Comparison of ENCODE assay signal across 1 cellular context in the genomic region with DNA sequence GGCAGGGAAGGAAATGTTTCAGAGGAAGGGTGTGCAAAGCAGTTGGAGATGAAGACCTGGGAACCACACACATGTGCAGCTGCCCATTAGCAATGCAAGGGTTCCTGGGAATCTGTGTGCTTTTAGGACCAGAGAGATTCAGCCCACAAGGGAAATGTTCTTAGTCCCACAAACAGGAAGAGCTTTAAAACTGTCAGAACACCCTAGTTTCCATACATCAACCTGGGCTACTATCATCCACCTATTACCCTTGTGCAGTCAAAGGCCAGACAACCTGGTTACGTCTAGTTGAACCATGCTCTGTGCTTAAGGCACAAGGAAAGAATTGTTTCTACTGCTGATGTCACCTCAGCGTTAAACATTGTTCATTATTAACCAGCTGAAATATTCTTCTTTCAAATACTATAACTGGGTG.
TF ChIP-seq lines count a peak whose summit lies in the region.

No MANE protein-coding gene starts in this region.

TF ChIP-seq in HepG2, 621 proteins besides CTCF, POLR2A, EP300 and RAD21 (continued from another document):
- TF ChIP-seq HNF1A (IDR thresholded peaks at IDR 0.05; ENCODE audit: low read depth), result peak; percentile 53
- peak; percentile 67; the same call in 1 of the 2 replicates for TF ChIP-seq HNF1A (CRISPR knock-in tag; IDR thresholded peaks at IDR 0.05; ENCODE audit: borderline replicate concordance)
- TF ChIP-seq JUN (CRISPR knock-in tag; IDR thresholded peaks at IDR 0.05), result peak; percentile 46; the same call in 1 of the 2 replicates
- peak; percentile 54; the same call in 1 of the 2 replicates for TF ChIP-seq BCL6 (CRISPR knock-in tag; IDR thresholded peaks at IDR 0.05)
- peak; percentile 57; the same call in 1 of the 2 replicates for TF ChIP-seq PHF21A (CRISPR knock-in tag; IDR thresholded peaks at IDR 0.05)
- TF ChIP-seq GATAD1 (CRISPR knock-in tag; IDR thresholded peaks at IDR 0.05), result no peak
- peak; percentile 39 for TF ChIP-seq TEAD3 (CRISPR knock-in tag; optimal IDR thresholded peaks at IDR 0.05; ENCODE audit: borderline replicate concordance)
- peak; percentile 32; the same call in 1 of the 2 replicates for TF ChIP-seq MAX (IDR thresholded peaks at IDR 0.05)
- peak; percentile 22; the same call in 1 of the 2 replicates for TF ChIP-seq FOSL2 (CRISPR knock-in tag; IDR thresholded peaks at IDR 0.05)
- 0 out of 2 replicates have a peak, but pooled peaks have one; percentile 37 for TF ChIP-seq BRD4 (CRISPR knock-in tag; IDR thresholded peaks at IDR 0.05)
- TF ChIP-seq RARA (CRISPR knock-in tag; IDR thresholded peaks at IDR 0.05), result peak; percentile 27; the same call in 1 of the 2 replicates
- TF ChIP-seq, protein P1, sequence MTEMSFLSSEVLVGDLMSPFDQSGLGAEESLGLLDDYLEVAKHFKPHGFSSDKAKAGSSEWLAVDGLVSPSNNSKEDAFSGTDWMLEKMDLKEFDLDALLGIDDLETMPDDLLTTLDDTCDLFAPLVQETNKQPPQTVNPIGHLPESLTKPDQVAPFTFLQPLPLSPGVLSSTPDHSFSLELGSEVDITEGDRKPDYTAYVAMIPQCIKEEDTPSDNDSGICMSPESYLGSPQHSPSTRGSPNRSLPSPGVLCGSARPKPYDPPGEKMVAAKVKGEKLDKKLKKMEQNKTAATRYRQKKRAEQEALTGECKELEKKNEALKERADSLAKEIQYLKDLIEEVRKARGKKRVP (CRISPR knock-in tag; IDR thresholded peaks at IDR 0.05), result 0 out of 4 replicates have a peak, but pooled peaks of 1 of the 2 experiments have one; percentile 47
- TF ChIP-seq ZNF746 (CRISPR knock-in tag; IDR thresholded peaks at IDR 0.05), result no peak
- peak; percentile 62; the same call in 1 of the 2 replicates for TF ChIP-seq ATF3 (CRISPR knock-in tag; IDR thresholded peaks at IDR 0.05)
- TF ChIP-seq YEATS2 (CRISPR knock-in tag; IDR thresholded peaks at IDR 0.05; ENCODE audit: borderline replicate concordance), result peak; percentile 32; the same call in 1 of the 2 replicates
- TF ChIP-seq HNF4A (CRISPR knock-in tag; IDR thresholded peaks at IDR 0.05), result peak; percentile 66
- no peak for TF ChIP-seq FOXP1 (IDR thresholded peaks at IDR 0.05)
- TF ChIP-seq FOXP1 (CRISPR knock-in tag; IDR thresholded peaks at IDR 0.05), result 0 out of 2 replicates have a peak, but pooled peaks have one; percentile 45
- TF ChIP-seq ATF1 (CRISPR knock-in tag; IDR thresholded peaks at IDR 0.05), result 0 out of 2 replicates have a peak, but pooled peaks have one; percentile 32
- TF ChIP-seq MYPOP (CRISPR knock-in tag; IDR thresholded peaks at IDR 0.05), result peak; percentile 52; the same call in 1 of the 2 replicates
- no peak for TF ChIP-seq REL (CRISPR knock-in tag; conservative IDR thresholded peaks at IDR 0.05)
- no peak for TF ChIP-seq HDAC6 (IDR thresholded peaks at IDR 0.05; ENCODE audit: low read depth, low read length)
- TF ChIP-seq ZFX (CRISPR knock-in tag; IDR thresholded peaks at IDR 0.05; ENCODE audit: low read depth), result peak; percentile 43
- TF ChIP-seq GATAD2A (CRISPR knock-in tag; IDR thresholded peaks at IDR 0.05), result peak; percentile 87
- TF ChIP-seq ZNF574 (CRISPR knock-in tag; IDR thresholded peaks at IDR 0.05), result peak; percentile 38; the same call in 1 of the 2 replicates
- no peak for TF ChIP-seq CERS6 (CRISPR knock-in tag; IDR thresholded peaks at IDR 0.05)
- TF ChIP-seq CCDC6 (CRISPR knock-in tag; IDR thresholded peaks at IDR 0.05), result 0 out of 2 replicates have a peak, but pooled peaks have one; percentile 17
- 0 out of 2 replicates have a peak, but pooled peaks have one; percentile 36 for TF ChIP-seq HDAC1 (CRISPR knock-in tag; IDR thresholded peaks at IDR 0.05)
- TF ChIP-seq TFAP4 (IDR thresholded peaks at IDR 0.05; ENCODE audit: borderline replicate concordance, low read depth), result peak; percentile 31; the same call in 1 of the 2 replicates
- no peak for TF ChIP-seq CREB1 (IDR thresholded peaks at IDR 0.05)
- TF ChIP-seq CREB1 (CRISPR knock-in tag; IDR thresholded peaks at IDR 0.05), result peak; percentile 63; the same call in 1 of the 2 replicates
- TF ChIP-seq ZNF34 (CRISPR knock-in tag; IDR thresholded peaks at IDR 0.05; ENCODE audit: borderline replicate concordance), result no peak
- TF ChIP-seq ATF2 (CRISPR knock-in tag; IDR thresholded peaks at IDR 0.05), result peak; percentile 52; the same call in 1 of the 2 replicates
- peak; percentile 79 for TF ChIP-seq SOX5 (CRISPR knock-in tag; IDR thresholded peaks at IDR 0.05; ENCODE audit: borderline replicate concordance)
- TF ChIP-seq ZNF614 (CRISPR knock-in tag; IDR thresholded peaks at IDR 0.05; ENCODE audit: borderline replicate concordance), result 0 out of 2 replicates have a peak, but pooled peaks have one; percentile 31
- peak; percentile 24; the same call in 1 of the 2 replicates for TF ChIP-seq DRAP1 (CRISPR knock-in tag; IDR thresholded peaks at IDR 0.05)
- TF ChIP-seq IKZF4 (CRISPR knock-in tag; IDR thresholded peaks at IDR 0.05; ENCODE audit: borderline replicate concordance, low read depth, not compliant biosample characterization), result no peak
- 0 out of 4 replicates have a peak, but pooled peaks of 1 of the 2 experiments have one; percentile 30 for TF ChIP-seq KLF16 (CRISPR knock-in tag; IDR thresholded peaks at IDR 0.05)
- TF ChIP-seq, protein P2, sequence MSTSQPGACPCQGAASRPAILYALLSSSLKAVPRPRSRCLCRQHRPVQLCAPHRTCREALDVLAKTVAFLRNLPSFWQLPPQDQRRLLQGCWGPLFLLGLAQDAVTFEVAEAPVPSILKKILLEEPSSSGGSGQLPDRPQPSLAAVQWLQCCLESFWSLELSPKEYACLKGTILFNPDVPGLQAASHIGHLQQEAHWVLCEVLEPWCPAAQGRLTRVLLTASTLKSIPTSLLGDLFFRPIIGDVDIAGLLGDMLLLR (CRISPR knock-in tag; IDR thresholded peaks at IDR 0.05), result no peak
- TF ChIP-seq SOX6 (IDR thresholded peaks at IDR 0.05), result no peak
- peak; percentile 67 for TF ChIP-seq SOX6 (CRISPR knock-in tag; IDR thresholded peaks at IDR 0.05)
- TF ChIP-seq ZNF670 (CRISPR knock-in tag; IDR thresholded peaks at IDR 0.05; ENCODE audit: borderline replicate concordance), result peak; percentile 52; the same call in 1 of the 2 replicates
- peak; percentile 20; the same call in 1 of the 2 replicates for TF ChIP-seq POGZ (CRISPR knock-in tag; IDR thresholded peaks at IDR 0.05)
- TF ChIP-seq NR2F6 (IDR thresholded peaks at IDR 0.05), result no peak
- peak; percentile 31; the same call in 1 of the 2 replicates for TF ChIP-seq NR2F6 (CRISPR knock-in tag; IDR thresholded peaks at IDR 0.05)
- TF ChIP-seq SATB2 (CRISPR knock-in tag; IDR thresholded peaks at IDR 0.05), result no peak
- TF ChIP-seq ZNF792 (CRISPR knock-in tag; IDR thresholded peaks at IDR 0.05), result peak; percentile 58
